In genomic region chr6:148465654-148466053, GRCh38 we compare ENCODE assay signal across 14 cellular contexts.
DNase-seq lines count a peak whose midpoint lies in the region; ATAC-seq and TF ChIP-seq lines count a peak whose summit lies in the region.
"Had no signal": no experiment of that assay in that cellular context is flagged by ENCODE, and none has a peak within 500 bp of the region (broad histone marks: within the 10 kb centered on the region; RNA-seq: fewer than 3 reads in every experiment).

No MANE protein-coding gene starts in this region.

- no peak for ATAC-seq in WTC11
- ATAC-seq in gastrocnemius medialis, result no peak
- no peak for ATAC-seq in HG02938 (IDR thresholded peaks at IDR 0.05; ENCODE audit: unreplicated experiment)

- no peaks in the 10 kb centered on the region for H3K9me3 ChIP-seq in BLaER1 treated with 17β-estradiol and CSF1 and Interleukin-3, amounts not matched to agents 10 nM and 100 nM (replicated peaks in 1 of 11)
- no peaks in the 10 kb centered on the region for H3K9me3 ChIP-seq in left ventricle myocardium inferior (replicated peaks)
- no peaks in the 10 kb centered on the region for H3K9me3 ChIP-seq in gastrocnemius medialis

- no peaks in the 10 kb centered on the region for H3K9me3 Mint-ChIP-seq in WTC11
- H3K9me3 Mint-ChIP-seq: activated naive CD4-positive, alpha-beta T cell treated with anti-CD3 and anti-CD28 coated beads for 36 hours had no signal

- H3K36me3 Mint-ChIP-seq in WTC11, result no peaks in the 10 kb centered on the region

- no peak for DNase-seq in WTC11 (ENCODE audit: low spot score)
- no peak for DNase-seq in left ventricle myocardium inferior
- no peak for DNase-seq in gastrocnemius medialis
- DNase-seq in NCI-H82 treated with DMSO at 0.1 percent for 48 hours (lab: John Stamatoyannopoulos, UW; ENCODE audit: unreplicated experiment), result no peak
- DNase-seq in amniotic stem cell (lab: John Stamatoyannopoulos, UW), result no peak
- DNase-seq in NCI-H1694 treated with DMSO at 0.1 percent for 48 hours (lab: John Stamatoyannopoulos, UW), result no peak
- DNase-seq: activated naive CD4-positive, alpha-beta T cell treated with anti-CD3 and anti-CD28 coated beads for 36 hours; GF-D8; NCI-H1105; NCI-H345; stimulated activated CD4-positive, alpha-beta T cell treated with anti-CD3 and anti-CD28 coated beads, Interleukin-2, amount 100 ng/mL, for 24 hours; stimulated activated CD8-positive, alpha-beta memory T cell treated with anti-CD3 and anti-CD28 coated beads, Interleukin-4, amount 100 ng/mL, for 48 hours had no signal

- H3K4me1 ChIP-seq in BLaER1 treated with 17β-estradiol and CSF1 and Interleukin-3, amounts not matched to agents 10 nM and 100 nM, result peaks cover 21 to 72% (median 35%) of the 10 kb centered on the region in 10 experiments
- H3K4me1 ChIP-seq in left ventricle myocardium inferior (peaks cover 63% of the 10 kb centered on the region), gastrocnemius medialis (peaks cover 9 to 26% of the 10 kb centered on the region in 2 donors)

- 0 out of 2 replicates have a peak overlapping the region, but pooled peaks have one; percentile 9 for H3K27ac Mint-ChIP-seq in WTC11
- H3K27ac Mint-ChIP-seq: activated naive CD4-positive, alpha-beta T cell treated with anti-CD3 and anti-CD28 coated beads for 36 hours had no signal

- CTCF ChIA-PET in WTC11 (lab: Charles Lee), result interaction anchor here (0.6 to 2.0 kb wide), 9 partner anchors 8 to 1124 kb away, joined by 3 to 6 read pairs (median 5); no protein-coding TSS in a partner anchor

- H3K27me3 ChIP-seq in BLaER1 treated with 17β-estradiol and CSF1 and Interleukin-3, amounts not matched to agents 10 nM and 100 nM, result no peaks in the 10 kb centered on the region
- H3K27me3 ChIP-seq in left ventricle myocardium inferior (ENCODE audit: low read depth), result no peaks in the 10 kb centered on the region
- H3K27me3 ChIP-seq in gastrocnemius medialis, result no peaks in the 10 kb centered on the region

- no peak overlapping the region for H3K4me3 Mint-ChIP-seq in WTC11
- H3K4me3 Mint-ChIP-seq: activated naive CD4-positive, alpha-beta T cell treated with anti-CD3 and anti-CD28 coated beads for 36 hours had no signal

- 0 out of 22 replicates have a peak, but pooled peaks cover 0 to 7% (median 0%) of the 10 kb centered on the region in 11 experiments for H3K36me3 ChIP-seq in BLaER1 treated with 17β-estradiol and CSF1 and Interleukin-3, amounts not matched to agents 10 nM and 100 nM
- H3K36me3 ChIP-seq in left ventricle myocardium inferior, result no peaks in the 10 kb centered on the region
- H3K36me3 ChIP-seq in gastrocnemius medialis, result no peaks in the 10 kb centered on the region

- H3K27me3 Mint-ChIP-seq in WTC11 (ENCODE audit: low read depth), result no peaks in the 10 kb centered on the region

- no peak for TF ChIP-seq POLR2A in gastrocnemius medialis (IDR thresholded peaks at IDR 0.05)

- H3K9ac ChIP-seq in BLaER1 treated with 17β-estradiol and CSF1 and Interleukin-3, amounts not matched to agents 10 nM and 100 nM, result peak overlapping the region in 2 of 11 experiments; percentile 19 to 42; a peak in 3 of 22 replicates

- in situ Hi-C loops in gastrocnemius medialis (cut with MboI; ENCODE audit: low sequenced_read_pairs in 4 of 4), result loop anchor here (5.0 to 25.0 kb wide), 4 partner anchors 281 to 953 kb away; partner anchors contain the start of gene SAMD5 (in 1 of the 4)

- TF ChIP-seq CTCF in WTC11 (IDR thresholded peaks at IDR 0.05) (no peak), left ventricle myocardium inferior (IDR thresholded peaks at IDR 0.05; ENCODE audit: borderline replicate concordance) (no peak), gastrocnemius medialis (IDR thresholded peaks at IDR 0.05 in 4 of 5, conservative IDR thresholded peaks at IDR 0.05 in 1 of 5) (no peak)

- peaks cover 31% of the 10 kb centered on the region for H3K4me1 Mint-ChIP-seq in WTC11

- H4K20me1 ChIP-seq in BLaER1 treated with 17β-estradiol and CSF1 and Interleukin-3, amounts not matched to agents 10 nM and 100 nM, result no peaks in the 10 kb centered on the region

- intact Hi-C loops in left ventricle myocardium inferior (cut with micrococcal nuclease) (loop anchor here (2.0 to 10.0 kb wide), 2 partner anchors 121 to 289 kb away; partner anchors contain the start of gene SASH1), gastrocnemius medialis (cut with DNase I; ENCODE audit: low total_unique reads) (loop anchor here (5.0 kb wide), 1 partner anchor 958 kb away; the partner anchor contains the start of gene SAMD5)

- POLR2A ChIA-PET in WTC11 (lab: Charles Lee), result no interaction called here

- H3K4me2 ChIP-seq in BLaER1 treated with 17β-estradiol and CSF1 and Interleukin-3, amounts not matched to agents 10 nM and 100 nM, result peak overlapping the region; percentile 47 to 77 (median 66)

- no peak overlapping the region for H3K4me3 ChIP-seq in BLaER1 treated with 17β-estradiol and CSF1 and Interleukin-3, amounts not matched to agents 10 nM and 100 nM
- H3K4me3 ChIP-seq in left ventricle myocardium inferior (no peak overlapping the region), gastrocnemius medialis (no peak overlapping the region)

- no peak overlapping the region for H3K27ac ChIP-seq in BLaER1 treated with 17β-estradiol and CSF1 and Interleukin-3, amounts not matched to agents 10 nM and 100 nM
- H3K27ac ChIP-seq in left ventricle myocardium inferior (replicated peaks), result peak overlapping the region; percentile 41
- H3K27ac ChIP-seq in gastrocnemius medialis, result peak overlapping the region; percentile 3 to 69 (median 68)

TF ChIP-seq in WTC11, 78 proteins besides CTCF, POLR2A, EP300 and RAD21:
- no peak for TF ChIP-seq AFF4 (CRISPR knock-in tag; IDR thresholded peaks at IDR 0.05; ENCODE audit: borderline replicate concordance)
- TF ChIP-seq SMAD3 (CRISPR knock-in tag; IDR thresholded peaks at IDR 0.05; ENCODE audit: borderline replicate concordance), result no peak
- TF ChIP-seq, protein P1, sequence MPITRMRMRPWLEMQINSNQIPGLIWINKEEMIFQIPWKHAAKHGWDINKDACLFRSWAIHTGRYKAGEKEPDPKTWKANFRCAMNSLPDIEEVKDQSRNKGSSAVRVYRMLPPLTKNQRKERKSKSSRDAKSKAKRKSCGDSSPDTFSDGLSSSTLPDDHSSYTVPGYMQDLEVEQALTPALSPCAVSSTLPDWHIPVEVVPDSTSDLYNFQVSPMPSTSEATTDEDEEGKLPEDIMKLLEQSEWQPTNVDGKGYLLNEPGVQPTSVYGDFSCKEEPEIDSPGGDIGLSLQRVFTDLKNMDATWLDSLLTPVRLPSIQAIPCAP (CRISPR knock-in tag; IDR thresholded peaks at IDR 0.05), result no peak
- TF ChIP-seq EMX1 (CRISPR knock-in tag; IDR thresholded peaks at IDR 0.05), result no peak
- no peak for TF ChIP-seq KAT7 (CRISPR knock-in tag; IDR thresholded peaks at IDR 0.05; ENCODE audit: borderline replicate concordance)
- no peak for TF ChIP-seq NFATC4 (CRISPR knock-in tag; IDR thresholded peaks at IDR 0.05)
- TF ChIP-seq, protein P2, sequence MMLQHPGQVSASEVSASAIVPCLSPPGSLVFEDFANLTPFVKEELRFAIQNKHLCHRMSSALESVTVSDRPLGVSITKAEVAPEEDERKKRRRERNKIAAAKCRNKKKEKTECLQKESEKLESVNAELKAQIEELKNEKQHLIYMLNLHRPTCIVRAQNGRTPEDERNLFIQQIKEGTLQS (CRISPR knock-in tag; conservative IDR thresholded peaks at IDR 0.05), result no peak
- TF ChIP-seq ELF4 (CRISPR knock-in tag; IDR thresholded peaks at IDR 0.05; ENCODE audit: low read depth), result no peak
- no peak for TF ChIP-seq GRHL2 (CRISPR knock-in tag; IDR thresholded peaks at IDR 0.05; ENCODE audit: insufficient replicate concordance, severe bottlenecking)
- TF ChIP-seq CREB1 (CRISPR knock-in tag; IDR thresholded peaks at IDR 0.05), result no peak
- TF ChIP-seq ZNF671 (CRISPR knock-in tag; IDR thresholded peaks at IDR 0.05), result no peak
- TF ChIP-seq SMAD4 (CRISPR knock-in tag; IDR thresholded peaks at IDR 0.05), result no peak
- no peak for TF ChIP-seq ZNF416 (CRISPR knock-in tag; IDR thresholded peaks at IDR 0.05)
- TF ChIP-seq, protein P3, sequence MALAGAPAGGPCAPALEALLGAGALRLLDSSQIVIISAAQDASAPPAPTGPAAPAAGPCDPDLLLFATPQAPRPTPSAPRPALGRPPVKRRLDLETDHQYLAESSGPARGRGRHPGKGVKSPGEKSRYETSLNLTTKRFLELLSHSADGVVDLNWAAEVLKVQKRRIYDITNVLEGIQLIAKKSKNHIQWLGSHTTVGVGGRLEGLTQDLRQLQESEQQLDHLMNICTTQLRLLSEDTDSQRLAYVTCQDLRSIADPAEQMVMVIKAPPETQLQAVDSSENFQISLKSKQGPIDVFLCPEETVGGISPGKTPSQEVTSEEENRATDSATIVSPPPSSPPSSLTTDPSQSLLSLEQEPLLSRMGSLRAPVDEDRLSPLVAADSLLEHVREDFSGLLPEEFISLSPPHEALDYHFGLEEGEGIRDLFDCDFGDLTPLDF (CRISPR knock-in tag; IDR thresholded peaks at IDR 0.05), result no peak
- no peak for TF ChIP-seq NR3C1 (CRISPR knock-in tag; conservative IDR thresholded peaks at IDR 0.05; ENCODE audit: low read depth)
- TF ChIP-seq PRRX2 (CRISPR knock-in tag; IDR thresholded peaks at IDR 0.05), result no peak

Comparison
In these comparisons a context has a peak if more than half of its experiments do, and no peak if none do; other contexts are left out.
1. H3K27ac ChIP-seq: peak in left ventricle myocardium inferior (single experiment) and gastrocnemius medialis (4 of 4); none in BLaER1 treated with 17β-estradiol and CSF1 and Interleukin-3, amounts not matched to agents 10 nM and 100 nM (0 of 11).